Comparison of ENCODE assay signal across 8 cellular contexts in genomic region chr9:93093449-93094293, GRCh38. TPM values are rescaled to one million over a fixed set of nuclear protein-coding genes. Genes with fewer than 3 reads are reported as not detected.
DNase-seq lines count a peak whose midpoint lies in the region; ATAC-seq and TF ChIP-seq lines count a peak whose summit lies in the region.

No MANE protein-coding gene starts in this region.

- H3K4me3 Mint-ChIP-seq in activated naive CD8-positive, alpha-beta T cell treated with anti-CD3 and anti-CD28 coated beads, Interleukin-2, amount 10 ng/mL, durations not matched to agents 7 days and 5 days = peak overlapping the region; percentile 86

- no peaks in the 10 kb centered on the region for H3K27me3 ChIP-seq in mucosa of rectum (ENCODE audit: control insufficient read depth in 2 of 2, insufficient read depth in 2 of 2, low read length in 2 of 2)
- no peaks in the 10 kb centered on the region for H3K27me3 ChIP-seq in brain microvascular endothelial cell (replicated peaks)

- POLR2A ChIA-PET in activated naive CD8-positive, alpha-beta T cell treated with anti-CD3 and anti-CD28 coated beads, Interleukin-2, amount 10 ng/mL, durations not matched to agents 7 days and 5 days (lab: Charles Lee) = interaction anchor here (0.7 to 2.5 kb wide), 3 partner anchors 9 to 66 kb away, joined by 3 to 9 read pairs (median 5); no protein-coding TSS in a partner anchor

- TF ChIP-seq CTCF in brain microvascular endothelial cell (IDR thresholded peaks at IDR 0.05; ENCODE audit: low read depth, low read length, missing control alignments) = no peak

- no peaks in the 10 kb centered on the region for H3K9me3 ChIP-seq in mucosa of rectum (ENCODE audit: control insufficient read depth in 2 of 2, low read length in 2 of 2)

- H3K27me3 Mint-ChIP-seq in activated naive CD8-positive, alpha-beta T cell treated with anti-CD3 and anti-CD28 coated beads, Interleukin-2, amount 10 ng/mL, durations not matched to agents 7 days and 5 days = no peaks in the 10 kb centered on the region

- in situ Hi-C loops in brain microvascular endothelial cell (cut with HindIII; ENCODE audit: low pct_ligation_motif_present, low sequenced_read_pairs) = no loop called here

- ATAC-seq in activated naive CD8-positive, alpha-beta T cell treated with anti-CD3 and anti-CD28 coated beads, Interleukin-2, amount 10 ng/mL, durations not matched to agents 7 days and 5 days (ENCODE audit: low read depth) = no peak
- ATAC-seq in HG03175 (IDR thresholded peaks at IDR 0.05; ENCODE audit: unreplicated experiment) = no peak
- ATAC-seq in HG03039 (IDR thresholded peaks at IDR 0.05; ENCODE audit: unreplicated experiment) = no peak
- no peak for ATAC-seq in HG03095 (IDR thresholded peaks at IDR 0.05; ENCODE audit: unreplicated experiment)

- peak overlapping the region in 1 of 2 donors; percentile 38 for H3K9ac ChIP-seq in mucosa of rectum (ENCODE audit: low read depth in 1 of 2, low read length in 2 of 2)

- peak overlapping the region; percentile 99 for H3K27ac Mint-ChIP-seq in activated naive CD8-positive, alpha-beta T cell treated with anti-CD3 and anti-CD28 coated beads, Interleukin-2, amount 10 ng/mL, durations not matched to agents 7 days and 5 days

- H3K4me1 ChIP-seq in mucosa of rectum (ENCODE audit: control insufficient read depth in 2 of 2, insufficient read depth in 2 of 2, low read length in 2 of 2) = peaks cover 41 to 43% of the 10 kb centered on the region in 2 donors

- H3K9me3 Mint-ChIP-seq in activated naive CD8-positive, alpha-beta T cell treated with anti-CD3 and anti-CD28 coated beads, Interleukin-2, amount 10 ng/mL, durations not matched to agents 7 days and 5 days = peaks cover 7% of the 10 kb centered on the region

- H3K4me3 ChIP-seq in mucosa of rectum (ENCODE audit: low read length in 2 of 2) (no peak overlapping the region), brain microvascular endothelial cell (ENCODE audit: low read depth, low read length) (no peak overlapping the region)

- H3K36me3 ChIP-seq in mucosa of rectum (ENCODE audit: control insufficient read depth in 2 of 2, insufficient read depth in 2 of 2, low read length in 2 of 2) (no peaks in the 10 kb centered on the region), brain microvascular endothelial cell (replicated peaks) (no peaks in the 10 kb centered on the region)

- H3K36me3 Mint-ChIP-seq in activated naive CD8-positive, alpha-beta T cell treated with anti-CD3 and anti-CD28 coated beads, Interleukin-2, amount 10 ng/mL, durations not matched to agents 7 days and 5 days = peaks cover 25% of the 10 kb centered on the region

- DNase-seq in stimulated activated CD4-positive, alpha-beta T cell treated with anti-CD3 and anti-CD28 coated beads, Interleukin-15, amount 100 ng/mL, for 24 hours = peak; percentile 41
- DNase-seq in stimulated activated CD4-positive, alpha-beta T cell treated with anti-CD3 and anti-CD28 coated beads, Interleukin-2, amount 100 ng/mL, for 24 hours = no peak
- DNase-seq in activated naive CD8-positive, alpha-beta T cell treated with anti-CD3 and anti-CD28 coated beads, Interleukin-2, amount 10 ng/mL, durations not matched to agents 7 days and 5 days = no peak
- no peak for DNase-seq in brain microvascular endothelial cell

- H3K27ac ChIP-seq in mucosa of rectum (ENCODE audit: low read depth in 2 of 2, low read length in 2 of 2) (peak overlapping the region; percentile 14 to 63), brain microvascular endothelial cell (no peak overlapping the region)

- peaks cover 52% of the 10 kb centered on the region for H3K4me1 Mint-ChIP-seq in activated naive CD8-positive, alpha-beta T cell treated with anti-CD3 and anti-CD28 coated beads, Interleukin-2, amount 10 ng/mL, durations not matched to agents 7 days and 5 days

RNA-seq across cellular contexts. Expression of gene CARD19, which starts 2.3 kb away (rescaled TPM):
- total RNA-seq in activated naive CD8-positive, alpha-beta T cell treated with anti-CD3 and anti-CD28 coated beads, Interleukin-2, amount 10 ng/mL, durations not matched to agents 7 days and 5 days = 10 to 100 TPM; 68.1 to 68.2 TPM

RNA-seq across cellular contexts. Expression of gene SUSD3, which starts 35.2 kb away (rescaled TPM):
- 10 to 100 TPM; 68.0 to 70.4 TPM for total RNA-seq in activated naive CD8-positive, alpha-beta T cell treated with anti-CD3 and anti-CD28 coated beads, Interleukin-2, amount 10 ng/mL, durations not matched to agents 7 days and 5 days

RNA-seq across cellular contexts. Expression of gene NINJ1, which starts 40.4 kb away (rescaled TPM):
- total RNA-seq in activated naive CD8-positive, alpha-beta T cell treated with anti-CD3 and anti-CD28 coated beads, Interleukin-2, amount 10 ng/mL, durations not matched to agents 7 days and 5 days = 10 to 100 TPM; 29.5 to 30.4 TPM
